ENCODE assay signal across 8 cellular contexts in the genomic region with DNA sequence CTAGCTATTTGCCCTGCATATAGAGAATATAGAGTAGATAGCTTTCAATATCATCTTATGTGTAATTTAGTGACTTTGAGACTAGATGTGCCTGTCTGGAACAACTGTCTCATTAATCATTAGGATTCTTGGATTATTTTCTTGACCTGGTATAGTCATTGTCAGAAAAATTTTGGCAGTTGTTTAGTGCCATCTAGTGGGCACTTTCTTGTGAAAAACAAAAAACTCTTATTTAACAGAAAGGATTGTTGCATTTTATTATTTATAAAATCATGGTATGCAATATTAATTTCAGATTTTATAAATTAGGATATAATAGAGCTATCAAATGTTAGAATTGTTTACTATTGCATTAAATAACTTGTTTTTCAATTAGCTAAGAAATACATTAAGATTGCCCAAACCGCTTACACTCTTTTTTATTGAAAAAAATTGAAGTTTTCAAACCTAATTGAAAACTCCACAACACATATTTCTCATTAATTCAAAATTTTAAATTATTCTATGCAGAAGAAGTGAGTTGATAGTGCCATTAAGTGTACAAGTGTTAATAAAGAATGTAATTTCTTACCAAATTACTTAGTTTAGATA.
A peak's percentile ranks its signal among the peaks of the same experiment; 100 is the strongest.
DNase-seq lines count a peak whose midpoint lies in the region; ATAC-seq and TF ChIP-seq lines count a peak whose summit lies in the region.

No MANE protein-coding gene starts in this region.

- no peaks in the 10 kb centered on the region for H3K9me2 ChIP-seq in GM23338 (ENCODE audit: insufficient read depth)
- H3K9me2 ChIP-seq in PC-3 (replicated peaks; ENCODE audit: low read length) = no peaks in the 10 kb centered on the region

- H3K4me3 ChIP-seq in BE2C (ENCODE audit: low read depth, low read length) (no peak overlapping the region), GM23338 (no peak overlapping the region), PC-3 (ENCODE audit: low read length) (no peak overlapping the region), fibroblast of lung (replicated peaks in 1 of 4; ENCODE audit: control extremely low read depth in 1 of 4, insufficient read depth in 1 of 4, low read depth in 3 of 4, low read length in 4 of 4) (no peak overlapping the region), retinal pigment epithelial cell (ENCODE audit: low read length) (no peak overlapping the region)

- H3K27me3 Mint-ChIP-seq in GM23338 (ENCODE audit: insufficient read depth, low read depth, poor library complexity) = peaks cover 2% of the 10 kb centered on the region

- H4K20me1 ChIP-seq in GM23338 (replicated peaks; ENCODE audit: insufficient read depth) = no peaks in the 10 kb centered on the region
- no peaks in the 10 kb centered on the region for H4K20me1 ChIP-seq in PC-3 (ENCODE audit: low read length)
- H4K20me1 ChIP-seq in fibroblast of lung (ENCODE audit: control insufficient read depth, extremely low read depth, insufficient read depth, low read length) = no peaks in the 10 kb centered on the region

- H3K4me1 ChIP-seq in BE2C (no peaks in the 10 kb centered on the region), GM23338 (ENCODE audit: insufficient read depth) (no peaks in the 10 kb centered on the region), PC-3 (ENCODE audit: insufficient read depth, low read length) (peaks cover 20% of the 10 kb centered on the region), fibroblast of lung (ENCODE audit: control insufficient read depth, extremely low read depth, insufficient read depth, low read length) (no peaks in the 10 kb centered on the region)

- POLR2A ChIA-PET in PC-3 (lab: Charles Lee; ENCODE audit: unreplicated experiment) = no interaction called here

- H3K27me3 ChIP-seq in BE2C (no peaks in the 10 kb centered on the region), GM23338 (ENCODE audit: insufficient read depth) (no peaks in the 10 kb centered on the region), PC-3 (ENCODE audit: low read length) (no peaks in the 10 kb centered on the region), fibroblast of lung (ENCODE audit: control insufficient read depth, insufficient read depth, low read length) (no peaks in the 10 kb centered on the region)

- no peak for DNase-seq in BE2C
- DNase-seq in GM23338 (ENCODE audit: low spot score) = peak; percentile 70
- peak; percentile 70 for DNase-seq in PC-3
- peak; percentile 33 to 62 for DNase-seq in fibroblast of lung (ENCODE audit: low read depth in 2 of 2)
- no peak for DNase-seq in retinal pigment epithelial cell (ENCODE audit: low read depth)
- DNase-seq in SIG-M5 (lab: John Stamatoyannopoulos, UW) = no peak
- no peak for DNase-seq in NCI-H2107 (lab: John Stamatoyannopoulos, UW)

- H3K9ac ChIP-seq in PC-3 (ENCODE audit: low read length) (no peak overlapping the region), fibroblast of lung (ENCODE audit: insufficient read depth, low read length) (no peak overlapping the region)

- CTCF ChIA-PET in PC-3 (lab: Charles Lee) = interaction anchor here (1.0 kb wide), 1 partner anchor 168 kb away, joined by 5 read pairs; no protein-coding TSS in a partner anchor

- H3K79me2 ChIP-seq in GM23338 (replicated peaks; ENCODE audit: insufficient read depth) (no peaks in the 10 kb centered on the region), PC-3 (ENCODE audit: low read length) (no peaks in the 10 kb centered on the region), fibroblast of lung (ENCODE audit: control insufficient read depth, insufficient read depth, low read length) (no peaks in the 10 kb centered on the region)

- peaks cover 37% of the 10 kb centered on the region for H3K9me3 Mint-ChIP-seq in GM23338

- H3K4me3 Mint-ChIP-seq in GM23338 = no peak overlapping the region

- no peak for ATAC-seq in GM23338
- ATAC-seq in PC-3 = peak; percentile 29; the same call in 1 of the 2 replicates
- no peak for ATAC-seq in GM18868 (IDR thresholded peaks at IDR 0.05; ENCODE audit: unreplicated experiment)

- H3K4me2 ChIP-seq in GM23338 = no peak overlapping the region
- H3K4me2 ChIP-seq in PC-3 (ENCODE audit: low read length) = no peak overlapping the region
- no peak overlapping the region for H3K4me2 ChIP-seq in fibroblast of lung (ENCODE audit: extremely low read depth, insufficient read depth, low read length)

- TF ChIP-seq CTCF in BE2C (IDR thresholded peaks at IDR 0.05; ENCODE audit: low read depth, low read length) (peak; percentile 47), GM23338 (conservative IDR thresholded peaks at IDR 0.05; ENCODE audit: low read depth in 2 of 2) (peak; percentile 53 to 78), PC-3 (conservative IDR thresholded peaks at IDR 0.05; ENCODE audit: low read depth, low read length) (peak; percentile 73), fibroblast of lung (conservative IDR thresholded peaks at IDR 0.05 in 1 of 2, IDR thresholded peaks at IDR 0.05 in 1 of 2; ENCODE audit: low read depth in 1 of 2, low read length in 2 of 2) (peak; percentile 38 to 42), retinal pigment epithelial cell (conservative IDR thresholded peaks at IDR 0.05; ENCODE audit: low read depth, low read length) (peak; percentile 49)

- no peaks in the 10 kb centered on the region for H3K4me1 Mint-ChIP-seq in GM23338

- H2AFZ ChIP-seq in GM23338 (no peak overlapping the region), PC-3 (ENCODE audit: low read length) (no peak overlapping the region), fibroblast of lung (ENCODE audit: low read length) (no peak overlapping the region)

- H3K36me3 ChIP-seq in BE2C = no peaks in the 10 kb centered on the region
- peaks cover 11% of the 10 kb centered on the region for H3K36me3 ChIP-seq in GM23338 (ENCODE audit: insufficient read depth)
- H3K36me3 ChIP-seq in PC-3 (ENCODE audit: low read depth, low read length) = no peaks in the 10 kb centered on the region
- H3K36me3 ChIP-seq in fibroblast of lung (ENCODE audit: control insufficient read depth, insufficient read depth, low read length) = no peaks in the 10 kb centered on the region

- no TSS peak for BruUV-seq in PC-3 (replicated peaks; lab: Mats Ljungman, UMichigan)

- H3K36me3 Mint-ChIP-seq in GM23338 (ENCODE audit: low read depth) = peaks cover 29% of the 10 kb centered on the region; the same call in 2 of the 3 replicates

- intact Hi-C loops in PC-3 (cut with micrococcal nuclease) = loop anchor here (1.0 to 2.0 kb wide), 3 partner anchors 112 to 279 kb away; no protein-coding TSS in a partner anchor

- H3K9me3 ChIP-seq in BE2C (no peaks in the 10 kb centered on the region), PC-3 (ENCODE audit: low read length) (no peaks in the 10 kb centered on the region), fibroblast of lung (ENCODE audit: control insufficient read depth, insufficient read depth, low read depth, low read length) (no peaks in the 10 kb centered on the region)

- H3K27ac ChIP-seq in GM23338 (ENCODE audit: low read depth) (no peak overlapping the region), PC-3 (ENCODE audit: low read length) (no peak overlapping the region), fibroblast of lung (ENCODE audit: insufficient read depth, low read length) (no peak overlapping the region)

- H3F3A ChIP-seq in GM23338 (replicated peaks; ENCODE audit: low read depth) = no peaks in the 10 kb centered on the region
- H3F3A ChIP-seq in PC-3 (ENCODE audit: low read length, unreplicated experiment) = no peaks in the 10 kb centered on the region

- H3K27ac Mint-ChIP-seq in GM23338 = no peak overlapping the region

Comparison
In these comparisons a context has a peak if more than half of its experiments do, and no peak if none do; other contexts are left out.
1. DNase-seq: peak in GM23338 (single experiment), PC-3 (single experiment) and fibroblast of lung (2 of 2); none in BE2C (single experiment), retinal pigment epithelial cell (single experiment), SIG-M5 (single experiment) and NCI-H2107 (single experiment).
2. Peak in every context shown above with its lines, with median percentiles within 50 percentile points of each other: CTCF ChIP-seq.